ENCODE assay signal across 11 cellular contexts in the genomic region with DNA sequence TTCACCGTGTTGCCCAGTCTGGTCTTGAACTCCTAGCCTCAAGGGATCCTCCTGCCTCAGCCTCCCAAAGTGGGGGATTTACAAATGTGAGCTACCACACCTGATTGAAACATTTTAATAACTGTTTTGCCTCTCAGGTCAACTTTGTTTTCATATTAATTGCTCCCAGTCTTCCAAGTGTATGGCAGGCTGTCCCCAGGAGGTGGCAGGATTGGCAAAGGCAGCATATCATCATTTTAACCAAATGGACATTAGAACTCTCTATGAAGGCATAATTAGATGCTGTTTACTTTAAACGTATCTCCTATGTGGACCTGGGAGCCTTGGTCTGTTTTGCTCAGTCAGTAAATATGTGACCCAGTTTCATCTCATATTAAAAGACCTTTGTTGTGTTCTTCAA. TPM values are rescaled to one million over a fixed set of nuclear protein-coding genes. Genes with fewer than 3 reads are reported as not detected.
DNase-seq lines count a peak whose midpoint lies in the region; ATAC-seq and TF ChIP-seq lines count a peak whose summit lies in the region.
"Had no signal": no experiment of that assay in that cellular context is flagged by ENCODE, and none has a peak within 500 bp of the region (broad histone marks: within the 10 kb centered on the region; RNA-seq: fewer than 3 reads in every experiment).

No MANE protein-coding gene starts in this region.

- no peak overlapping the region for H3K27ac Mint-ChIP-seq in neural crest cell (ENCODE audit: unreplicated experiment)
- no peak overlapping the region for H3K27ac Mint-ChIP-seq in CD8-positive, alpha-beta memory T cell
- H3K27ac Mint-ChIP-seq: activated naive CD4-positive, alpha-beta T cell treated with anti-CD3 and anti-CD28 coated beads for 36 hours; stimulated activated effector memory CD8-positive, alpha-beta T cell treated with anti-CD3 and anti-CD28 coated beads, Interleukin-12 subunit alpha, Interleukin-12 subunit beta, amount 100 ng/mL, for 72 hours had no signal

- no peak overlapping the region for H3K4me3 Mint-ChIP-seq in neural crest cell
- no peak overlapping the region for H3K4me3 Mint-ChIP-seq in CD8-positive, alpha-beta memory T cell
- H3K4me3 Mint-ChIP-seq: activated naive CD4-positive, alpha-beta T cell treated with anti-CD3 and anti-CD28 coated beads for 36 hours; stimulated activated effector memory CD8-positive, alpha-beta T cell treated with anti-CD3 and anti-CD28 coated beads, Interleukin-12 subunit alpha, Interleukin-12 subunit beta, amount 100 ng/mL, for 72 hours had no signal

- no peak for ATAC-seq in sciatic nerve
- ATAC-seq: stimulated activated effector memory CD8-positive, alpha-beta T cell treated with anti-CD3 and anti-CD28 coated beads, Interleukin-12 subunit alpha, Interleukin-12 subunit beta, amount 100 ng/mL, for 72 hours had no signal

- intact Hi-C loops in sciatic nerve (cut with DNase I), result no loop called here

- H3K9me3 Mint-ChIP-seq in neural crest cell, result peaks cover 7% of the 10 kb centered on the region
- H3K9me3 Mint-ChIP-seq in CD8-positive, alpha-beta memory T cell, result no peaks in the 10 kb centered on the region
- H3K9me3 Mint-ChIP-seq: activated naive CD4-positive, alpha-beta T cell treated with anti-CD3 and anti-CD28 coated beads for 36 hours; stimulated activated effector memory CD8-positive, alpha-beta T cell treated with anti-CD3 and anti-CD28 coated beads, Interleukin-12 subunit alpha, Interleukin-12 subunit beta, amount 100 ng/mL, for 72 hours had no signal

- no peaks in the 10 kb centered on the region for H3K4me1 ChIP-seq in CD8-positive, alpha-beta memory T cell (ENCODE audit: insufficient read depth, low read length)
- H3K4me1 ChIP-seq: parathyroid adenoma had no signal

- TF ChIP-seq CTCF in GM10266 (IDR thresholded peaks at IDR 0.05; ENCODE audit: control insufficient read depth, insufficient read depth, low read depth, missing control alignments) (peak; percentile 22), LNCaP clone FGC (IDR thresholded peaks at IDR 0.05; ENCODE audit: control insufficient read depth, extremely low read depth, insufficient read depth) (peak; percentile 32), astrocyte of the cerebellum (IDR thresholded peaks at IDR 0.05; ENCODE audit: low read depth, low read length, missing control alignments) (peak; percentile 50), neural crest cell (conservative IDR thresholded peaks at IDR 0.05) (peak; percentile 49)

- DNase-seq in GM10266 (ENCODE audit: extremely low spot score) (no peak), LNCaP clone FGC (ENCODE audit: low read depth) (no peak), astrocyte of the cerebellum (ENCODE audit: low read depth) (no peak), neural crest cell (ENCODE audit: low read depth, low spot score) (no peak), sciatic nerve (ENCODE audit: low spot score) (no peak)
- DNase-seq in stimulated activated CD4-positive, alpha-beta T cell treated with anti-CD3 and anti-CD28 coated beads, Interleukin-4, amount 100 ng/mL, for 24 hours, result no peak
- no peak for DNase-seq in effector CD8-positive, alpha-beta T cell (lab: John Stamatoyannopoulos, UW)
- no peak for DNase-seq in CD8-positive, alpha-beta memory T cell
- DNase-seq: activated naive CD4-positive, alpha-beta T cell treated with anti-CD3 and anti-CD28 coated beads for 36 hours had no signal

- POLR2A ChIA-PET in CD8-positive, alpha-beta memory T cell (lab: Charles Lee), result no interaction called here

- peaks cover 22% of the 10 kb centered on the region for H3K36me3 Mint-ChIP-seq in neural crest cell (ENCODE audit: low read depth)
- peaks cover 27 to 91% (median 37%) of the 10 kb centered on the region in 3 donors for H3K36me3 Mint-ChIP-seq in CD8-positive, alpha-beta memory T cell

- no peaks in the 10 kb centered on the region for H3K4me1 Mint-ChIP-seq in neural crest cell
- no peaks in the 10 kb centered on the region for H3K4me1 Mint-ChIP-seq in CD8-positive, alpha-beta memory T cell
- H3K4me1 Mint-ChIP-seq: stimulated activated effector memory CD8-positive, alpha-beta T cell treated with anti-CD3 and anti-CD28 coated beads, Interleukin-12 subunit alpha, Interleukin-12 subunit beta, amount 100 ng/mL, for 72 hours had no signal

- in situ Hi-C loops in astrocyte of the cerebellum (cut with HindIII; ENCODE audit: low sequenced_read_pairs), result no loop called here

- H3K9me3 ChIP-seq in CD8-positive, alpha-beta memory T cell (ENCODE audit: low read length), result no peaks in the 10 kb centered on the region

- CTCF ChIA-PET in CD8-positive, alpha-beta memory T cell (lab: Charles Lee), result interaction anchor here (1.1 kb wide), 1 partner anchor 192 kb away, joined by 3 read pairs; no protein-coding TSS in a partner anchor

- H3K27me3 ChIP-seq in CD8-positive, alpha-beta memory T cell (ENCODE audit: insufficient read depth, low read length, poor library complexity, severe bottlenecking), result no peaks in the 10 kb centered on the region

- no peak overlapping the region for H3K4me3 ChIP-seq in LNCaP clone FGC (ENCODE audit: low read depth, low read length)
- no peak overlapping the region for H3K4me3 ChIP-seq in astrocyte of the cerebellum (ENCODE audit: low read depth, low read length)
- no peak overlapping the region for H3K4me3 ChIP-seq in CD8-positive, alpha-beta memory T cell (ENCODE audit: low read length)

- peaks cover 64% of the 10 kb centered on the region for H3K36me3 ChIP-seq in CD8-positive, alpha-beta memory T cell (ENCODE audit: insufficient read depth, low read length)

- H3K27me3 Mint-ChIP-seq in neural crest cell (ENCODE audit: low read depth), result no peaks in the 10 kb centered on the region
- H3K27me3 Mint-ChIP-seq in CD8-positive, alpha-beta memory T cell, result no peaks in the 10 kb centered on the region

- H3K27ac ChIP-seq in CD8-positive, alpha-beta memory T cell (ENCODE audit: low read depth, low read length), result no peak overlapping the region
- H3K27ac ChIP-seq: parathyroid adenoma had no signal

RNA-seq across cellular contexts. Expression of gene CSE1L, which starts 59.2 kb away (rescaled TPM):
- total RNA-seq in neural crest cell (186 and 196 TPM in 2 replicates), sciatic nerve (39.5 TPM)
- total RNA-seq in CD8-positive, alpha-beta memory T cell, result 100 to 1,000 TPM; 158 to 161 TPM
- polyA plus RNA-seq in CD8-positive, alpha-beta memory T cell, result 27.6 TPM
